Comparison of ENCODE assay signal across 19 cellular contexts in genomic region chr18:6484659-6485058, GRCh38.
"Had no signal": no experiment of that assay in that cellular context is flagged by ENCODE, and none has a peak within 500 bp of the region (broad histone marks: within the 10 kb centered on the region; RNA-seq: fewer than 3 reads in every experiment).

No MANE protein-coding gene starts in this region.

- H3K4me3 ChIP-seq: adrenal gland, Peyer's patch, SJCRH30 had no signal

- H3K4me1 ChIP-seq: adrenal gland, Peyer's patch, SJCRH30 had no signal

- DNase-seq: activated CD4-positive, alpha-beta T cell treated with anti-CD3 and anti-CD28 coated beads for 4 hours; activated CD8-positive, alpha-beta memory T cell treated with anti-CD3 and anti-CD28 coated beads, Interleukin-2, amount 50 U/mL, for 48 hours; activated CD8-positive, alpha-beta T cell treated with anti-CD3 and anti-CD28 coated beads for 36 hours; activated naive CD4-positive, alpha-beta T cell treated with anti-CD3 and anti-CD28 coated beads, Interleukin-2, amount 50 U/mL, for 16 hours; activated naive CD8-positive, alpha-beta T cell treated with anti-CD3 and anti-CD28 coated beads, Interleukin-2, amount 10 ng/mL, durations not matched to agents 7 days and 5 days; activated T-cell treated with anti-CD3 and anti-CD28 coated beads, Interleukin-2, amount 50 U/mL, for 1 hour; adrenal gland; anterior cingulate cortex; Kasumi-1; KBM-7; NCI-H1092; NCI-H1930; NCI-H345; Peyer's patch; Right ventricle myocardium superior; SJCRH30 had no signal

- ATAC-seq: activated CD4-positive, CD25-positive, alpha-beta regulatory T cell treated with anti-CD3 and anti-CD28 coated beads, Interleukin-2, amount 50 U/mL, for 24 hours; activated CD8-positive, alpha-beta T cell treated with anti-CD3 and anti-CD28 coated beads for 36 hours; SK-N-SH treated with all-trans-retinoic acid at 6 μM for 48 hours had no signal

- H3K9me3 ChIP-seq: adrenal gland, Peyer's patch, SJCRH30 had no signal

- H3K36me3 ChIP-seq: adrenal gland, Peyer's patch, SJCRH30 had no signal

- H3K27me3 ChIP-seq: adrenal gland, Peyer's patch, SJCRH30 had no signal

- H3K27ac ChIP-seq: adrenal gland, Peyer's patch, RWPE1, SJCRH30 had no signal
